Comparison of ENCODE assay signal across 1 cellular context in the genomic region with DNA sequence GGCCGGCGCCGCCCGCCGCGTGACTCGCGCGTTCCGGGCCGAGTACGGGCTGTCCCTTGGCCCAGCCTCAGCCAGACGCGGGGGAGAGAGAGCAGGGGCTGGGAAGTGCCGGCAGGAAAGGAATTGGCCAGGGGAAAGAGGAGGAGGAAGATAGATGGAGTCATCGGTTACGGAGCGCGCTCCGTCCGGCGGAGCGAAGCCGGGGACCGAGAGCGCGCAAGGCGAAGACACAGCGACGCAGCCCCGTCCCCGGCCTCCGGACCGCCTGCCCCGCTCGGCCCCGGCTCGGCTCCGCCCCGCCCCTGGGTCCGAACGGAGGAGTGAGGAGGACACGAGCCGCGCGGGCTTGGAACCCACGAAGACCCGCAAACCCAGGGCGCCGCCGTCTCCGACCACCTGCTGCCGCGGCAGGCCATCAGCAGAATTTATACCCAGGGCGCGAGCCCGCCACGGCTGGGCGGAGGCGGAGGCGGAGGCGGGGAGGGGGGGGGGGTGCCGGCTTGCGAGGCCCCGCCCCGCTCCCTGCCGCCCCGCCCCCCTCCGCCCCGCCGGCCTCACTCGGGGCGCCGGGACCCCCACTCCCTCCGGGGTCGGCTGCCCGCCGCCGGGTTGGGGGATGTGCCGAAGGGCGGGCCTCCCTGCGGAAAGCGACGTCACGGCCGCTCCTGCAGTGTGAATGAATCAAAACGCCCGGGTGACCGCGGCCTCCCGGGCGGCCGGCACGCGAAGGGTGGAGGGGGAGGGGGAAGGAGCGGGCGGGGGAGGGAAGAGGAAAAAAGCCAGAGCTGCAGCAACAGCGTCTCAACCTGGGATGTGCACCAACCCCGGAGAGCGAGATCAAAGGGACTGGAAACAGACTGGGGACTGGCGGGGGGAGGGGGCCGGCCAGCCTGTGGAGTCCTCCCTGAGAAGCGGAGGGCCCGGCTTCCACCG.
TF ChIP-seq lines count a peak whose summit lies in the region.

LHX4 (plus strand) TSS at position 782 of the 933 bp plus-strand sequence. CDS start 266 bp downstream, outside the sequence.

TF ChIP-seq in K562, 482 proteins besides CTCF, POLR2A, EP300 and RAD21 (continued from another document and continues in another):
- TF ChIP-seq NCOA6 (IDR thresholded peaks at IDR 0.05) (no peak), ZNF707 (CRISPR knock-in tag; conservative IDR thresholded peaks at IDR 0.05) (no peak), EHMT2 (IDR thresholded peaks at IDR 0.05) (no peak), MTA3 (IDR thresholded peaks at IDR 0.05; ENCODE audit: borderline replicate concordance) (0 out of 2 replicates have a peak, but pooled peaks have one; percentile 44), ZNF79 (CRISPR knock-in tag; IDR thresholded peaks at IDR 0.05; ENCODE audit: low read depth) (no peak), ZNF444 (CRISPR knock-in tag; IDR thresholded peaks at IDR 0.05) (0 out of 2 replicates have a peak, but pooled peaks have one; percentile 19), HINFP (tag; conservative IDR thresholded peaks at IDR 0.05; ENCODE audit: low read depth) (no peak), MCM3 (IDR thresholded peaks at IDR 0.05) (no peak), NR1H2 (CRISPR knock-in tag; IDR thresholded peaks at IDR 0.05) (no peak), PCBP2 (IDR thresholded peaks at IDR 0.05; ENCODE audit: low read depth, low read length, poor library complexity, severe bottlenecking) (no peak), LCOR (CRISPR knock-in tag; IDR thresholded peaks at IDR 0.05) (no peak), BRCA1 (IDR thresholded peaks at IDR 0.05) (no peak), BRCA1 (CRISPR knock-in tag; IDR thresholded peaks at IDR 0.05) (0 out of 2 replicates have a peak, but pooled peaks have one; percentile 9), TCF7 (IDR thresholded peaks at IDR 0.05; ENCODE audit: borderline replicate concordance) (no peak), NUFIP1 (IDR thresholded peaks at IDR 0.05; ENCODE audit: partially characterized antibody) (no peak), KDM1A (IDR thresholded peaks at IDR 0.05) (peak in 1 of 2 experiments; percentile 52; a peak in 1 of 4 replicates), YBX1 (IDR thresholded peaks at IDR 0.05) (no peak), MXI1 (IDR thresholded peaks at IDR 0.05; ENCODE audit: low read depth, low read length) (no peak), RAD51 (IDR thresholded peaks at IDR 0.05; ENCODE audit: borderline replicate concordance, low read depth) (no peak), SNIP1 (IDR thresholded peaks at IDR 0.05; ENCODE audit: low read depth) (no peak), POLR2G (IDR thresholded peaks at IDR 0.05; ENCODE audit: low read depth, low read length) (peak; percentile 74), AFF1 (IDR thresholded peaks at IDR 0.05; ENCODE audit: low read depth in 1 of 2, partially characterized antibody in 2 of 2) (no peak), PML (IDR thresholded peaks at IDR 0.05; ENCODE audit: low read length) (no peak), ZNF274 (IDR thresholded peaks at IDR 0.05; ENCODE audit: borderline replicate concordance, low read depth, low read length) (no peak), HDAC8 (tag; IDR thresholded peaks at IDR 0.05) (no peak), JUN (IDR thresholded peaks at IDR 0.05; ENCODE audit: borderline replicate concordance, low read depth, low read length) (no peak), JUN (CRISPR knock-in tag; IDR thresholded peaks at IDR 0.05; ENCODE audit: borderline replicate concordance) (no peak), CXXC5 (CRISPR knock-in tag; IDR thresholded peaks at IDR 0.05) (peak; percentile 59), FOXO4 (CRISPR knock-in tag; IDR thresholded peaks at IDR 0.05) (no peak), ZNF282 (CRISPR knock-in tag; IDR thresholded peaks at IDR 0.05) (no peak), ZNF431 (CRISPR knock-in tag; IDR thresholded peaks at IDR 0.05) (no peak), FOXK2 (conservative IDR thresholded peaks at IDR 0.05 in 1 of 2, IDR thresholded peaks at IDR 0.05 in 1 of 2; ENCODE audit: low read depth in 2 of 2) (no peak), ZNF354B (CRISPR knock-in tag; IDR thresholded peaks at IDR 0.05) (no peak), POLR2B (IDR thresholded peaks at IDR 0.05; ENCODE audit: low read depth, partially characterized antibody) (no peak), CTBP1 (IDR thresholded peaks at IDR 0.05; ENCODE audit: borderline replicate concordance) (peak; percentile 60), FOS (IDR thresholded peaks at IDR 0.05; ENCODE audit: extremely low read depth, insufficient read length) (no peak), ZNF165 (CRISPR knock-in tag; IDR thresholded peaks at IDR 0.05; ENCODE audit: borderline replicate concordance) (no peak), ZKSCAN3 (CRISPR knock-in tag; IDR thresholded peaks at IDR 0.05) (no peak), ZFP36 (IDR thresholded peaks at IDR 0.05; ENCODE audit: low read depth, low read length, partially characterized antibody) (no peak), ZNF212 (CRISPR knock-in tag; IDR thresholded peaks at IDR 0.05) (no peak)
- TF ChIP-seq, protein P1, sequence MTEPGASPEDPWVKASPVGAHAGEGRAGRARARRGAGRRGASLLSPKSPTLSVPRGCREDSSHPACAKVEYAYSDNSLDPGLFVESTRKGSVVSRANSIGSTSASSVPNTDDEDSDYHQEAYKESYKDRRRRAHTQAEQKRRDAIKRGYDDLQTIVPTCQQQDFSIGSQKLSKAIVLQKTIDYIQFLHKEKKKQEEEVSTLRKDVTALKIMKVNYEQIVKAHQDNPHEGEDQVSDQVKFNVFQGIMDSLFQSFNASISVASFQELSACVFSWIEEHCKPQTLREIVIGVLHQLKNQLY (CRISPR knock-in tag; conservative IDR thresholded peaks at IDR 0.05) = no peak
- TF ChIP-seq, protein P2, sequence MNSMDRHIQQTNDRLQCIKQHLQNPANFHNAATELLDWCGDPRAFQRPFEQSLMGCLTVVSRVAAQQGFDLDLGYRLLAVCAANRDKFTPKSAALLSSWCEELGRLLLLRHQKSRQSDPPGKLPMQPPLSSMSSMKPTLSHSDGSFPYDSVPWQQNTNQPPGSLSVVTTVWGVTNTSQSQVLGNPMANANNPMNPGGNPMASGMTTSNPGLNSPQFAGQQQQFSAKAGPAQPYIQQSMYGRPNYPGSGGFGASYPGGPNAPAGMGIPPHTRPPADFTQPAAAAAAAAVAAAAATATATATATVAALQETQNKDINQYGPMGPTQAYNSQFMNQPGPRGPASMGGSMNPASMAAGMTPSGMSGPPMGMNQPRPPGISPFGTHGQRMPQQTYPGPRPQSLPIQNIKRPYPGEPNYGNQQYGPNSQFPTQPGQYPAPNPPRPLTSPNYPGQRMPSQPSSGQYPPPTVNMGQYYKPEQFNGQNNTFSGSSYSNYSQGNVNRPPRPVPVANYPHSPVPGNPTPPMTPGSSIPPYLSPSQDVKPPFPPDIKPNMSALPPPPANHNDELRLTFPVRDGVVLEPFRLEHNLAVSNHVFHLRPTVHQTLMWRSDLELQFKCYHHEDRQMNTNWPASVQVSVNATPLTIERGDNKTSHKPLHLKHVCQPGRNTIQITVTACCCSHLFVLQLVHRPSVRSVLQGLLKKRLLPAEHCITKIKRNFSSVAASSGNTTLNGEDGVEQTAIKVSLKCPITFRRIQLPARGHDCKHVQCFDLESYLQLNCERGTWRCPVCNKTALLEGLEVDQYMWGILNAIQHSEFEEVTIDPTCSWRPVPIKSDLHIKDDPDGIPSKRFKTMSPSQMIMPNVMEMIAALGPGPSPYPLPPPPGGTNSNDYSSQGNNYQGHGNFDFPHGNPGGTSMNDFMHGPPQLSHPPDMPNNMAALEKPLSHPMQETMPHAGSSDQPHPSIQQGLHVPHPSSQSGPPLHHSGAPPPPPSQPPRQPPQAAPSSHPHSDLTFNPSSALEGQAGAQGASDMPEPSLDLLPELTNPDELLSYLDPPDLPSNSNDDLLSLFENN (IDR thresholded peaks at IDR 0.05; ENCODE audit: low read depth in 2 of 2, low read length in 2 of 2) = no peak
- TF ChIP-seq, protein P3, sequence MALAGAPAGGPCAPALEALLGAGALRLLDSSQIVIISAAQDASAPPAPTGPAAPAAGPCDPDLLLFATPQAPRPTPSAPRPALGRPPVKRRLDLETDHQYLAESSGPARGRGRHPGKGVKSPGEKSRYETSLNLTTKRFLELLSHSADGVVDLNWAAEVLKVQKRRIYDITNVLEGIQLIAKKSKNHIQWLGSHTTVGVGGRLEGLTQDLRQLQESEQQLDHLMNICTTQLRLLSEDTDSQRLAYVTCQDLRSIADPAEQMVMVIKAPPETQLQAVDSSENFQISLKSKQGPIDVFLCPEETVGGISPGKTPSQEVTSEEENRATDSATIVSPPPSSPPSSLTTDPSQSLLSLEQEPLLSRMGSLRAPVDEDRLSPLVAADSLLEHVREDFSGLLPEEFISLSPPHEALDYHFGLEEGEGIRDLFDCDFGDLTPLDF (CRISPR knock-in tag; IDR thresholded peaks at IDR 0.05) = no peak
- TF ChIP-seq, protein P4, sequence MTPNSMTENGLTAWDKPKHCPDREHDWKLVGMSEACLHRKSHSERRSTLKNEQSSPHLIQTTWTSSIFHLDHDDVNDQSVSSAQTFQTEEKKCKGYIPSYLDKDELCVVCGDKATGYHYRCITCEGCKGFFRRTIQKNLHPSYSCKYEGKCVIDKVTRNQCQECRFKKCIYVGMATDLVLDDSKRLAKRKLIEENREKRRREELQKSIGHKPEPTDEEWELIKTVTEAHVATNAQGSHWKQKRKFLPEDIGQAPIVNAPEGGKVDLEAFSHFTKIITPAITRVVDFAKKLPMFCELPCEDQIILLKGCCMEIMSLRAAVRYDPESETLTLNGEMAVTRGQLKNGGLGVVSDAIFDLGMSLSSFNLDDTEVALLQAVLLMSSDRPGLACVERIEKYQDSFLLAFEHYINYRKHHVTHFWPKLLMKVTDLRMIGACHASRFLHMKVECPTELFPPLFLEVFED (CRISPR knock-in tag; conservative IDR thresholded peaks at IDR 0.05) = no peak
- TF ChIP-seq, protein P5, sequence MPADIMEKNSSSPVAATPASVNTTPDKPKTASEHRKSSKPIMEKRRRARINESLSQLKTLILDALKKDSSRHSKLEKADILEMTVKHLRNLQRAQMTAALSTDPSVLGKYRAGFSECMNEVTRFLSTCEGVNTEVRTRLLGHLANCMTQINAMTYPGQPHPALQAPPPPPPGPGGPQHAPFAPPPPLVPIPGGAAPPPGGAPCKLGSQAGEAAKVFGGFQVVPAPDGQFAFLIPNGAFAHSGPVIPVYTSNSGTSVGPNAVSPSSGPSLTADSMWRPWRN (IDR thresholded peaks at IDR 0.05; ENCODE audit: low read depth) = no peak
- TF ChIP-seq, protein P6, sequence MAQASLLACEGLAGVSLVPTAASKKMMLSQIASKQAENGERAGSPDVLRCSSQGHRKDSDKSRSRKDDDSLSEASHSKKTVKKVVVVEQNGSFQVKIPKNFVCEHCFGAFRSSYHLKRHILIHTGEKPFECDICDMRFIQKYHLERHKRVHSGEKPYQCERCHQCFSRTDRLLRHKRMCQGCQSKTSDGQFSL (CRISPR knock-in tag; IDR thresholded peaks at IDR 0.05) = peak; percentile 45; the same call in 1 of the 2 replicates
- TF ChIP-seq, protein P6 (tag; IDR thresholded peaks at IDR 0.05) = peak in 1 of 2 experiments; percentile 87; a peak in 1 of 4 replicates
